Comparison of ENCODE assay signal across 1 cellular context in the genomic region with DNA sequence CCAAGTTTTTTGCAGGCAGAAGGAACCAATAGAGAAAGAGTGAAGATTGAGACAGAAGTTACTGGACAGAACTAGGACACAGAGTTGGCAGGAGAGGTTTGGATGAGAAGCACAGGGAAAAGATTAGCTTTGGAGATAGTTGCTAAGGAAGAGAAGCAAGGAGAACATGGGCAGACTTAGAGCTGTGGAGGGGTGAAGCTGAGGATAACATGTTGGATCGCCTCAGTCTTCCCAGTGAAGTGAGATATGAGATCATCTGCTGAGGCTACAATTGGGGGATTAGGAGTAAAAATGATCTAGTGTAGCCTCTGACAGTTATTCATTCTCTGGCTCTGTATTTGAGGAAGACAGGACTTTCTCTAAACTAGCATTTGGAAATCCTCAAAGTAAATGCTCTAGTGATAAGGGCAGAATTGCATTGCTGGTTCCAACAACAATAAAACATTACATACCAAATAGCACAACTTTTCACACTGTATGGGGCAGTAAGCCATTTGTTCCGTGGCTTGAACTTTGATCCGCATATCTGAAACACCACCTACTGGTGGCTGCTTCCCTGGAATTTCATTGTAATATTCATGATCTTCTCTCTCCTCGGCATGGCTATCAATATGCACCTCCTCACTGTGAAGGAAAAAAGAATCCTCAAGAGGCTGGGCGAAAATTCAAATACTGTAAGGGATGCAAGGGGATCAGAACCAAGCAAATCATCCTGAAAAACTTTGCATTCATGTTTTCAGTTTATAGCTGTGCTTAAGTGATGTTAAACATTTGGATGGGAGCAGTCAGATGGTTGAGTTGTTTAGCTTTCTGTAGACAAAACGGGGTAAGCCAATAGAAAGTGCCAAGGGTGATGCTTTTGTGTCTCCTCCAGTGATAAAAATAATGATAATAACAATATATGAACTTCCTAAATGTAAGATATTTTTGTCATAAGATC.
A peak's percentile ranks its signal among the peaks of the same experiment; 100 is the strongest.
TF ChIP-seq lines count a peak whose summit lies in the region.

No MANE protein-coding gene starts in this region.

TF ChIP-seq in IMR-90, 13 proteins besides CTCF, POLR2A, EP300 and RAD21:
- TF ChIP-seq SMC3 (IDR thresholded peaks at IDR 0.05; ENCODE audit: low read depth, low read length) (peak; percentile 57), NFE2L2 (IDR thresholded peaks at IDR 0.05; ENCODE audit: low read depth, low read length) (no peak), CHD1 (IDR thresholded peaks at IDR 0.05; ENCODE audit: low read depth, low read length) (no peak), FOS (IDR thresholded peaks at IDR 0.05; ENCODE audit: low read depth, low read length) (no peak)
TF ChIP-seq in IMR-90: peak in this region for 1.
